Comparison of ENCODE assay signal across 8 cellular contexts in genomic region chr7:74650493-74651135, GRCh38. TPM values are rescaled to one million over a fixed set of nuclear protein-coding genes. Genes with fewer than 3 reads are reported as not detected.
DNase-seq lines count a peak whose midpoint lies in the region; ATAC-seq, FAIRE-seq and TF ChIP-seq lines count a peak whose summit lies in the region.
"Not testable (repeated sequence)": the region's sequence is repeated elsewhere in the genome, so short reads cannot be mapped to it uniquely, and the experiment has no call there.

No MANE protein-coding gene starts in this region.

- H3K4me1 Mint-ChIP-seq in activated T-helper 17 cell treated with anti-CD3 and anti-CD28 coated beads, Interleukin-2, amount 50 U/mL, for 72 hours: peaks cover 15% of the 10 kb centered on the region

- BruUV-seq in Panc1 (replicated peaks; lab: Mats Ljungman, UMichigan): TSS peak; percentile 97

- not testable (repeated sequence) for TF ChIP-seq CTCF in Panc1 (IDR thresholded peaks at IDR 0.05); spleen (IDR thresholded peaks at IDR 0.05 in 8 of 11, conservative IDR thresholded peaks at IDR 0.05 in 3 of 11)

- peak overlapping the region; percentile 61 to 87 (median 72) for H3K4me2 ChIP-seq in BLaER1 treated with 17β-estradiol and CSF1 and Interleukin-3, amounts not matched to agents 10 nM and 100 nM

- H3K4me3 Mint-ChIP-seq in activated T-helper 17 cell treated with anti-CD3 and anti-CD28 coated beads, Interleukin-2, amount 50 U/mL, for 72 hours: peak overlapping the region; percentile 85

- in situ Hi-C loops in Panc1 (cut with HindIII; ENCODE audit: low pct_unique_long_range_greater_than_20kb, low sequenced_read_pairs): not testable (repeated sequence)

- CTCF ChIA-PET in Panc1 (lab: Charles Lee): not testable (repeated sequence)

- not testable (repeated sequence) for H3K27me3 ChIP-seq in BLaER1 treated with 17β-estradiol and CSF1 and Interleukin-3, amounts not matched to agents 10 nM and 100 nM; Panc1 (ENCODE audit: control insufficient read depth, insufficient read depth, low read length); spleen (replicated peaks in 1 of 7)

- peak; percentile 55 for FAIRE-seq in GM19239 (lab: Jason Lieb, UNC)

- intact Hi-C loops in Panc1 (cut with micrococcal nuclease; ENCODE audit: unreplicated experiment); spleen (cut with DNase I; ENCODE audit: low total_unique reads): not testable (repeated sequence)
- intact Hi-C loops in left cardiac atrium (cut with DNase I): loop anchor here in 1 of 2 donors (10.0 kb wide), 1 partner anchor 46 kb away; no protein-coding TSS in a partner anchor

- ATAC-seq in HG02588 (IDR thresholded peaks at IDR 0.05; ENCODE audit: unreplicated experiment) (peak; percentile 63), HG03460 (IDR thresholded peaks at IDR 0.05; ENCODE audit: unreplicated experiment) (peak; percentile 60), Panc1 (peak; percentile 72), left cardiac atrium (peak; percentile 36 to 51)
- peak; percentile 82 for ATAC-seq in activated T-helper 17 cell treated with anti-CD3 and anti-CD28 coated beads, Interleukin-2, amount 50 U/mL, for 72 hours (replicated peaks)

- not testable (repeated sequence) for DNase-seq in GM19239 (ENCODE audit: insufficient read length, low spot score); Panc1 (ENCODE audit: low read depth, low spot score); left cardiac atrium; spleen

- H3K4me1 ChIP-seq in BLaER1 treated with 17β-estradiol and CSF1 and Interleukin-3, amounts not matched to agents 10 nM and 100 nM: peaks cover 25 to 61% (median 52%) of the 10 kb centered on the region in 10 experiments
- H3K4me1 ChIP-seq in Panc1 (ENCODE audit: control insufficient read depth, insufficient read depth, low read length) (peaks cover 16% of the 10 kb centered on the region), spleen (peaks cover 10 to 49% (median 23%) of the 10 kb centered on the region in 6 donors)

- H3K27me3 Mint-ChIP-seq in activated T-helper 17 cell treated with anti-CD3 and anti-CD28 coated beads, Interleukin-2, amount 50 U/mL, for 72 hours: not testable (repeated sequence)

- not testable (repeated sequence) for H3K9me3 Mint-ChIP-seq in activated T-helper 17 cell treated with anti-CD3 and anti-CD28 coated beads, Interleukin-2, amount 50 U/mL, for 72 hours

- TF ChIP-seq POLR2A in spleen (IDR thresholded peaks at IDR 0.05): not testable (repeated sequence)

- 45 to 56% (median 48%) methylated on average over 6 to 8 of the region's 9 CpGs for WGBS in spleen, 5 donors

- peak overlapping the region in 9 of 11 experiments; percentile 31 to 68 (median 50); a peak in 17 of 22 replicates for H3K9ac ChIP-seq in BLaER1 treated with 17β-estradiol and CSF1 and Interleukin-3, amounts not matched to agents 10 nM and 100 nM

- H3K36me3 Mint-ChIP-seq in activated T-helper 17 cell treated with anti-CD3 and anti-CD28 coated beads, Interleukin-2, amount 50 U/mL, for 72 hours (ENCODE audit: low read depth): not testable (repeated sequence)

- H3K4me3 ChIP-seq in BLaER1 treated with 17β-estradiol and CSF1 and Interleukin-3, amounts not matched to agents 10 nM and 100 nM: peak overlapping the region; percentile 34 to 57 (median 49); a peak in 19 of 20 replicates
- H3K4me3 ChIP-seq in Panc1 (ENCODE audit: low read depth in 2 of 2, low read length in 2 of 2) (peak overlapping the region; percentile 17 to 58; a peak in 3 of 4 replicates), spleen (peak overlapping the region in 4 of 8 donors; percentile 24 to 61 (median 36))

- H4K20me1 ChIP-seq in BLaER1 treated with 17β-estradiol and CSF1 and Interleukin-3, amounts not matched to agents 10 nM and 100 nM: not testable (repeated sequence)

- peak overlapping the region; percentile 85 for H3K27ac Mint-ChIP-seq in activated T-helper 17 cell treated with anti-CD3 and anti-CD28 coated beads, Interleukin-2, amount 50 U/mL, for 72 hours

- H3K27ac ChIP-seq in BLaER1 treated with 17β-estradiol and CSF1 and Interleukin-3, amounts not matched to agents 10 nM and 100 nM: peak overlapping the region in 10 of 11 experiments; percentile 1 to 64 (median 42); a peak in 18 of 22 replicates
- H3K27ac ChIP-seq in Panc1 (ENCODE audit: low read length) (peak overlapping the region; percentile 86), spleen (peak overlapping the region in 5 of 8 donors; percentile 72 to 76 (median 74))

- H3K9me3 ChIP-seq in BLaER1 treated with 17β-estradiol and CSF1 and Interleukin-3, amounts not matched to agents 10 nM and 100 nM (replicated peaks in 1 of 11); Panc1 (ENCODE audit: control insufficient read depth, insufficient read depth, low read depth, low read length); spleen: not testable (repeated sequence)

- POLR2A ChIA-PET in Panc1 (lab: Charles Lee): not testable (repeated sequence)

- not testable (repeated sequence) for H3K36me3 ChIP-seq in BLaER1 treated with 17β-estradiol and CSF1 and Interleukin-3, amounts not matched to agents 10 nM and 100 nM; Panc1 (ENCODE audit: control insufficient read depth, insufficient read depth, low read length); spleen

RNA-seq across cellular contexts. Expression of gene GTF2I, which starts 6.9 kb away (rescaled TPM):
- total RNA-seq in Panc1 (2021; ENCODE audit: unreplicated experiment): 305 TPM
- 194 TPM for polyA plus RNA-seq in Panc1 (2012; ENCODE audit: insufficient read length)
- 100 to 1,000 TPM; 133 to 143 TPM for total RNA-seq in activated T-helper 17 cell treated with anti-CD3 and anti-CD28 coated beads, Interleukin-2, amount 50 U/mL, for 72 hours
- 100 to 1,000 TPM; 131 to 132 TPM for total RNA-seq in left cardiac atrium
- 100 to 1,000 TPM; 162 to 257 (median 203) TPM for total RNA-seq in spleen
- polyA plus RNA-seq in spleen: 10 to 100 TPM; 13.5 to 30.8 (median 16.3) TPM
